Comparison of ENCODE assay signal across 1 cellular context in the genomic region with DNA sequence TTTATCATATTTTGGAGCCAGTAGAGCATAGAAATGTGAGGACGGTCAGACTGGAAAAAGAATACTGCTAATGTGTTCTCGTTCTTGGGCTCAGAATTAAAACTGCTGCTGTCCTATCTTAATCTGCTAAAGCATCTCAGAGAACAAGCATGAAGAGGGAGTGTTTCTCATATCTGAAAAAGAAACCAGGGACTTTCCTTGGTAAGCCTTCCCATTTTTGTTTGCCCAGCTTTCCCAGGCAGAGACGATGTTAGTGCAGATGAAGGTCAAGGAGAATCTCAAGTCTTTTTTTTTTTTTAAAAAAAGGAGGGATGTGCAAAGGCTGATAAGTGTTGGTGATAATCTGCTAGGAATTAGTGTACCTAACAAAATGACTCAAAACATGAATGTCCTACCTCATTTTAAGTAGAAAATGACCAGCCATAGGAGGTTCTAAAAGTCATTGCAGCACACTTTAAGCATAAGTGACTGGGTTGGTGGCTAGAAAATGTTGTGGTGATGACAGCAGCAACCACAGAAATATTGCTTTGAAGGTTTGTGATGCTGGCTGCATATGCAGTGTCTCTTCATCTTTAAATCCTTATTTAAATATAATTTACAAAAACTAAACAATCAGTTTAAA.
TF ChIP-seq lines count a peak whose summit lies in the region.

No MANE protein-coding gene starts in this region.

TF ChIP-seq in GM23338, 12 proteins besides CTCF, POLR2A, EP300 and RAD21 (continued from another document):
- TF ChIP-seq, protein P1, sequence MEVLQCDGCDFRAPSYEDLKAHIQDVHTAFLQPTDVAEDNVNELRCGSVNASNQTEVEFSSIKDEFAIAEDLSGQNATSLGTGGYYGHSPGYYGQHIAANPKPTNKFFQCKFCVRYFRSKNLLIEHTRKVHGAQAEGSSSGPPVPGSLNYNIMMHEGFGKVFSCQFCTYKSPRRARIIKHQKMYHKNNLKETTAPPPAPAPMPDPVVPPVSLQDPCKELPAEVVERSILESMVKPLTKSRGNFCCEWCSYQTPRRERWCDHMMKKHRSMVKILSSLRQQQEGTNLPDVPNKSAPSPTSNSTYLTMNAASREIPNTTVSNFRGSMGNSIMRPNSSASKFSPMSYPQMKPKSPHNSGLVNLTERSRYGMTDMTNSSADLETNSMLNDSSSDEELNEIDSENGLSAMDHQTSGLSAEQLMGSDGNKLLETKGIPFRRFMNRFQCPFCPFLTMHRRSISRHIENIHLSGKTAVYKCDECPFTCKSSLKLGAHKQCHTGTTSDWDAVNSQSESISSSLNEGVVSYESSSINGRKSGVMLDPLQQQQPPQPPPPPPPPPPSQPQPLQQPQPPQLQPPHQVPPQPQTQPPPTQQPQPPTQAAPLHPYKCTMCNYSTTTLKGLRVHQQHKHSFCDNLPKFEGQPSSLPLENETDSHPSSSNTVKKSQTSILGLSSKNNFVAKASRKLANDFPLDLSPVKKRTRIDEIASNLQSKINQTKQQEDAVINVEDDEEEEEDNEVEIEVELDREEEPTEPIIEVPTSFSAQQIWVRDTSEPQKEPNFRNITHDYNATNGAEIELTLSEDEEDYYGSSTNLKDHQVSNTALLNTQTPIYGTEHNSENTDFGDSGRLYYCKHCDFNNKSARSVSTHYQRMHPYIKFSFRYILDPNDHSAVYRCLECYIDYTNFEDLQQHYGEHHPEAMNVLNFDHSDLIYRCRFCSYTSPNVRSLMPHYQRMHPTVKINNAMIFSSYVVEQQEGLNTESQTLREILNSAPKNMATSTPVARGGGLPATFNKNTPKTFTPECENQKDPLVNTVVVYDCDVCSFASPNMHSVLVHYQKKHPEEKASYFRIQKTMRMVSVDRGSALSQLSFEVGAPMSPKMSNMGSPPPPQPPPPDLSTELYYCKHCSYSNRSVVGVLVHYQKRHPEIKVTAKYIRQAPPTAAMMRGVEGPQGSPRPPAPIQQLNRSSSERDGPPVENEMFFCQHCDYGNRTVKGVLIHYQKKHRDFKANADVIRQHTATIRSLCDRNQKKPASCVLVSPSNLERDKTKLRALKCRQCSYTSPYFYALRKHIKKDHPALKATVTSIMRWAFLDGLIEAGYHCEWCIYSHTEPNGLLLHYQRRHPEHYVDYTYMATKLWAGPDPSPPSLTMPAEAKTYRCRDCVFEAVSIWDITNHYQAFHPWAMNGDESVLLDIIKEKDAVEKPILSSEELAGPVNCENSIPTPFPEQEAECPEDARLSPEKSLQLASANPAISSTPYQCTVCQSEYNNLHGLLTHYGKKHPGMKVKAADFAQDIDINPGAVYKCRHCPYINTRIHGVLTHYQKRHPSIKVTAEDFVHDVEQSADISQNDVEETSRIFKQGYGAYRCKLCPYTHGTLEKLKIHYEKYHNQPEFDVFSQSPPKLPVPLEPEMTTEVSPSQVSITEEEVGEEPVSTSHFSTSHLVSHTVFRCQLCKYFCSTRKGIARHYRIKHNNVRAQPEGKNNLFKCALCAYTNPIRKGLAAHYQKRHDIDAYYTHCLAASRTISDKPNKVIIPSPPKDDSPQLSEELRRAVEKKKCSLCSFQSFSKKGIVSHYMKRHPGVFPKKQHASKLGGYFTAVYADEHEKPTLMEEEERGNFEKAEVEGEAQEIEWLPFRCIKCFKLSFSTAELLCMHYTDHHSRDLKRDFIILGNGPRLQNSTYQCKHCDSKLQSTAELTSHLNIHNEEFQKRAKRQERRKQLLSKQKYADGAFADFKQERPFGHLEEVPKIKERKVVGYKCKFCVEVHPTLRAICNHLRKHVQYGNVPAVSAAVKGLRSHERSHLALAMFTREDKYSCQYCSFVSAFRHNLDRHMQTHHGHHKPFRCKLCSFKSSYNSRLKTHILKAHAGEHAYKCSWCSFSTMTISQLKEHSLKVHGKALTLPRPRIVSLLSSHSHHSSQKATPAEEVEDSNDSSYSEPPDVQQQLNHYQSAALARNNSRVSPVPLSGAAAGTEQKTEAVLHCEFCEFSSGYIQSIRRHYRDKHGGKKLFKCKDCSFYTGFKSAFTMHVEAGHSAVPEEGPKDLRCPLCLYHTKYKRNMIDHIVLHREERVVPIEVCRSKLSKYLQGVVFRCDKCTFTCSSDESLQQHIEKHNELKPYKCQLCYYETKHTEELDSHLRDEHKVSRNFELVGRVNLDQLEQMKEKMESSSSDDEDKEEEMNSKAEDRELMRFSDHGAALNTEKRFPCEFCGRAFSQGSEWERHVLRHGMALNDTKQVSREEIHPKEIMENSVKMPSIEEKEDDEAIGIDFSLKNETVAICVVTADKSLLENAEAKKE (CRISPR knock-in tag; IDR thresholded peaks at IDR 0.05) = no peak
- TF ChIP-seq NANOG (IDR thresholded peaks at IDR 0.05; ENCODE audit: borderline replicate concordance) (no peak), JUNB (IDR thresholded peaks at IDR 0.05; ENCODE audit: unreplicated experiment) (no peak), STAT1 (IDR thresholded peaks at IDR 0.05; ENCODE audit: unreplicated experiment) (no peak), POLR2AphosphoS5 (IDR thresholded peaks at IDR 0.05; ENCODE audit: low read depth) (no peak), EZH2 (IDR thresholded peaks at IDR 0.05; ENCODE audit: low read depth, unreplicated experiment) (no peak)
- TF ChIP-seq, protein P2, sequence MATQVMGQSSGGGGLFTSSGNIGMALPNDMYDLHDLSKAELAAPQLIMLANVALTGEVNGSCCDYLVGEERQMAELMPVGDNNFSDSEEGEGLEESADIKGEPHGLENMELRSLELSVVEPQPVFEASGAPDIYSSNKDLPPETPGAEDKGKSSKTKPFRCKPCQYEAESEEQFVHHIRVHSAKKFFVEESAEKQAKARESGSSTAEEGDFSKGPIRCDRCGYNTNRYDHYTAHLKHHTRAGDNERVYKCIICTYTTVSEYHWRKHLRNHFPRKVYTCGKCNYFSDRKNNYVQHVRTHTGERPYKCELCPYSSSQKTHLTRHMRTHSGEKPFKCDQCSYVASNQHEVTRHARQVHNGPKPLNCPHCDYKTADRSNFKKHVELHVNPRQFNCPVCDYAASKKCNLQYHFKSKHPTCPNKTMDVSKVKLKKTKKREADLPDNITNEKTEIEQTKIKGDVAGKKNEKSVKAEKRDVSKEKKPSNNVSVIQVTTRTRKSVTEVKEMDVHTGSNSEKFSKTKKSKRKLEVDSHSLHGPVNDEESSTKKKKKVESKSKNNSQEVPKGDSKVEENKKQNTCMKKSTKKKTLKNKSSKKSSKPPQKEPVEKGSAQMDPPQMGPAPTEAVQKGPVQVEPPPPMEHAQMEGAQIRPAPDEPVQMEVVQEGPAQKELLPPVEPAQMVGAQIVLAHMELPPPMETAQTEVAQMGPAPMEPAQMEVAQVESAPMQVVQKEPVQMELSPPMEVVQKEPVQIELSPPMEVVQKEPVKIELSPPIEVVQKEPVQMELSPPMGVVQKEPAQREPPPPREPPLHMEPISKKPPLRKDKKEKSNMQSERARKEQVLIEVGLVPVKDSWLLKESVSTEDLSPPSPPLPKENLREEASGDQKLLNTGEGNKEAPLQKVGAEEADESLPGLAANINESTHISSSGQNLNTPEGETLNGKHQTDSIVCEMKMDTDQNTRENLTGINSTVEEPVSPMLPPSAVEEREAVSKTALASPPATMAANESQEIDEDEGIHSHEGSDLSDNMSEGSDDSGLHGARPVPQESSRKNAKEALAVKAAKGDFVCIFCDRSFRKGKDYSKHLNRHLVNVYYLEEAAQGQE (IDR thresholded peaks at IDR 0.05; ENCODE audit: unreplicated experiment) = no peak
